In the genomic region with DNA sequence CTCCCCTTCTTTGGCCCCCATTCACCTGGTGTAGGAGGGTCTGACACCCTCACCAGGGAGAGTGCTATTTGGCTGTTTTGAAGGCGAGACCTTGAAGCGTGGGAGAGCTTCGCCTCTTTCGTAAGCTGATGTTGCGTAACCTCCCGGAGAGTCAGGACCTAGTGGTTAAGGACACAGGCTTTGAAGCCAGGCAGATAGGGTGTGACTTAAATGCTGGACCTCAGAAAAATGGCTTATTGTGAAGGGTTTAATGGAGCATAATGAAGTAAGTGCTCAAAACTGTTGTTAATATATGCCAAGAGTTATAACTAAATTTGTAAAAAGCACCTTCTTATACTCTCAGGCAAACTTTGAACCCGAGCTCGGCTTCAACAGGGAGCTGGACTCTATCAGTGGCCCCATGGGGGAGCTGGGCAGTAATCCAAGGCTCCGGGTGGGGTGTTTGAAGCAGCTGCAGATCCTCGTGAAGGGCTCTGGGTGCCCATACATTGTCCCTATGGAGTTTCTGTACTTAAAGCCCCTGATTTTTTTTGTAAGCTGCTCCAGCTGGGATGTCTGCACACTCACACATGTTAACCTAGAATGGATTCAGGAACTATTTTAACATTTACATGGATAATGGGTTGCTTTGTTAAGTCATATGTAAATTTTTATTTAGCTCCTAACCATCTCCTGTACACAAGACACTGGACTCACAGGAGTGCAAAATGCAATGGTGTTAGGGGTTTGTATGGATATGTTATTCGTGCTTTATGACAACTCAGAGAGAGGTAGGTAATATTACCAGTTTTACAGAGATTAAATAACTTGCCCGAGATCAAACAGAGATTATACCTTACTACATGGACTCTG, we compare ENCODE assay signal across 1 cellular context.
TF ChIP-seq lines count a peak whose summit lies in the region.

No MANE protein-coding gene starts in this region.

TF ChIP-seq in GM23338, 12 proteins besides CTCF, POLR2A, EP300 and RAD21 (continued from another document):
- TF ChIP-seq, protein P1, sequence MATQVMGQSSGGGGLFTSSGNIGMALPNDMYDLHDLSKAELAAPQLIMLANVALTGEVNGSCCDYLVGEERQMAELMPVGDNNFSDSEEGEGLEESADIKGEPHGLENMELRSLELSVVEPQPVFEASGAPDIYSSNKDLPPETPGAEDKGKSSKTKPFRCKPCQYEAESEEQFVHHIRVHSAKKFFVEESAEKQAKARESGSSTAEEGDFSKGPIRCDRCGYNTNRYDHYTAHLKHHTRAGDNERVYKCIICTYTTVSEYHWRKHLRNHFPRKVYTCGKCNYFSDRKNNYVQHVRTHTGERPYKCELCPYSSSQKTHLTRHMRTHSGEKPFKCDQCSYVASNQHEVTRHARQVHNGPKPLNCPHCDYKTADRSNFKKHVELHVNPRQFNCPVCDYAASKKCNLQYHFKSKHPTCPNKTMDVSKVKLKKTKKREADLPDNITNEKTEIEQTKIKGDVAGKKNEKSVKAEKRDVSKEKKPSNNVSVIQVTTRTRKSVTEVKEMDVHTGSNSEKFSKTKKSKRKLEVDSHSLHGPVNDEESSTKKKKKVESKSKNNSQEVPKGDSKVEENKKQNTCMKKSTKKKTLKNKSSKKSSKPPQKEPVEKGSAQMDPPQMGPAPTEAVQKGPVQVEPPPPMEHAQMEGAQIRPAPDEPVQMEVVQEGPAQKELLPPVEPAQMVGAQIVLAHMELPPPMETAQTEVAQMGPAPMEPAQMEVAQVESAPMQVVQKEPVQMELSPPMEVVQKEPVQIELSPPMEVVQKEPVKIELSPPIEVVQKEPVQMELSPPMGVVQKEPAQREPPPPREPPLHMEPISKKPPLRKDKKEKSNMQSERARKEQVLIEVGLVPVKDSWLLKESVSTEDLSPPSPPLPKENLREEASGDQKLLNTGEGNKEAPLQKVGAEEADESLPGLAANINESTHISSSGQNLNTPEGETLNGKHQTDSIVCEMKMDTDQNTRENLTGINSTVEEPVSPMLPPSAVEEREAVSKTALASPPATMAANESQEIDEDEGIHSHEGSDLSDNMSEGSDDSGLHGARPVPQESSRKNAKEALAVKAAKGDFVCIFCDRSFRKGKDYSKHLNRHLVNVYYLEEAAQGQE (IDR thresholded peaks at IDR 0.05; ENCODE audit: unreplicated experiment) = no peak
- TF ChIP-seq EZH2 (IDR thresholded peaks at IDR 0.05; ENCODE audit: low read depth, unreplicated experiment) = no peak
